Comparison of ENCODE assay signal across 18 cellular contexts in the genomic region with DNA sequence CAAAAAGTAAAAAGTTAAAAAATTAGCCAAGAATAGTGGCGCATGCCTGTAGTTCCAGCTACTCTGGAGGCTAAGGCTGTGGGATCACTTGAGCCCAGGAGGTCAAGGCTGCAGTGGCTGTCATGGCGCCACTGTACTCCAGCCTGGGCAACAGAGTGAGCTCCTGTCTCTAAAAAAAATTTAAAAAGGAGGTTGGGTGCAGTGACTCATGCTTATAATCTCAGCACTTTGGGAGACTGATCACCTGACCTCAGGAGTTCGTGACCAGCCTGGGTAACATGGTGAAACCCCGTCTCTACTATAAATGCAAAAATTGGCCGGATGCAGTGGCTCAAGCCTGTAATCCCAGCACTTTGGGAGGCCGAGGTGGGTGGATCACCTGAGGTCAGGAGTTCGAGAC. TPM values are rescaled to one million over a fixed set of nuclear protein-coding genes. Genes with fewer than 3 reads are reported as not detected.
DNase-seq lines count a peak whose midpoint lies in the region; ATAC-seq, FAIRE-seq and TF ChIP-seq lines count a peak whose summit lies in the region.
"Had no signal": no experiment of that assay in that cellular context is flagged by ENCODE, and none has a peak within 500 bp of the region (broad histone marks: within the 10 kb centered on the region; RNA-seq: fewer than 3 reads in every experiment).

No MANE protein-coding gene starts in this region.

- no peaks in the 10 kb centered on the region for H3F3A ChIP-seq in MM.1S (ENCODE audit: insufficient read depth, low read length)

- no peak overlapping the region for H3K4me2 ChIP-seq in Karpas-422 (ENCODE audit: low read depth, low read length, poor library complexity, severe bottlenecking)
- H3K4me2 ChIP-seq in K562 (ENCODE audit: insufficient read depth, low read length) = no peak overlapping the region
- no peak overlapping the region for H3K4me2 ChIP-seq in MM.1S (ENCODE audit: low read depth, low read length)

- H3K9me3 Mint-ChIP-seq in Calu3 (ENCODE audit: low read depth, unreplicated experiment) = peaks cover 2% of the 10 kb centered on the region

- in situ Hi-C loops in K562 (cut with MboI) = no loop called here

- TF ChIP-seq EP300 in K562 (IDR thresholded peaks at IDR 0.05; ENCODE audit: low read length) = no peak

- H3K27ac ChIP-seq in Karpas-422 (ENCODE audit: low read length) = no peak overlapping the region
- H3K27ac ChIP-seq in K562 (ENCODE audit: extremely low read depth, low read depth, low read length) = no peak overlapping the region
- H3K27ac ChIP-seq in MM.1S (ENCODE audit: low read length) = no peak overlapping the region
- H3K27ac ChIP-seq in coronary artery = no peak overlapping the region

- POLR2A ChIA-PET in K562 (lab: Yijun Ruan, JAX) = interaction anchor here (1.9 kb wide), 1 partner anchor 8 kb away, joined by 15 read pairs; the partner anchor contains the start of gene YLPM1

- ATAC-seq in K562 = no peak

- no peaks in the 10 kb centered on the region for H3K9me2 ChIP-seq in Karpas-422 (replicated peaks; ENCODE audit: insufficient read depth, low read length)
- no peaks in the 10 kb centered on the region for H3K9me2 ChIP-seq in MM.1S (replicated peaks; ENCODE audit: insufficient read depth, low read length)

- no peak for TF ChIP-seq CTCF in K562 (IDR thresholded peaks at IDR 0.05 in 2 of 3, conservative IDR thresholded peaks at IDR 0.05 in 1 of 3; ENCODE audit: insufficient read depth in 2 of 3, low read depth in 1 of 3, low read length in 3 of 3)
- no peak for TF ChIP-seq CTCF in Calu3 (IDR thresholded peaks at IDR 0.05; ENCODE audit: unreplicated experiment)
- TF ChIP-seq CTCF in MM.1S (IDR thresholded peaks at IDR 0.05; ENCODE audit: low read length) = no peak
- TF ChIP-seq CTCF in coronary artery (IDR thresholded peaks at IDR 0.05) = no peak

- peak; percentile 31 for DNase-seq in HT1080 (ENCODE audit: low read depth)
- DNase-seq in Karpas-422 = peak; percentile 34
- no peak for DNase-seq in K562 (ENCODE audit: extremely low read depth in 1 of 4, low spot score in 3 of 4)
- DNase-seq in Calu3 = no peak
- DNase-seq in MM.1S = no peak
- no peak for DNase-seq in coronary artery (ENCODE audit: low spot score)
- DNase-seq: C1 segment of cervical spinal cord; Caco-2; CD4-positive, alpha-beta memory T cell; DMS 273 treated with DMSO at 0.1 percent for 48 hours; DMS79; GF-D8; GOT3 had no signal

- H3K79me2 ChIP-seq in Karpas-422 (ENCODE audit: low read length) (no peaks in the 10 kb centered on the region), K562 (ENCODE audit: control insufficient read depth, insufficient read depth, low read length) (no peaks in the 10 kb centered on the region), MM.1S (ENCODE audit: low read length) (no peaks in the 10 kb centered on the region)

- H3K9ac ChIP-seq in Karpas-422 (ENCODE audit: low read length) = no peak overlapping the region
- H3K9ac ChIP-seq in K562 (ENCODE audit: insufficient read depth in 1 of 2, low read depth in 2 of 2, low read length in 2 of 2) = no peak overlapping the region
- H3K9ac ChIP-seq in MM.1S (ENCODE audit: low read length) = no peak overlapping the region

- H3K4me1 ChIP-seq in Karpas-422 (ENCODE audit: low read length) (no peaks in the 10 kb centered on the region), K562 (replicated peaks in 1 of 2; ENCODE audit: control insufficient read depth in 2 of 2, insufficient read depth in 2 of 2, low read length in 2 of 2) (no peaks in the 10 kb centered on the region), MM.1S (ENCODE audit: low read length) (no peaks in the 10 kb centered on the region)
- H3K4me1 ChIP-seq: Caco-2, HAP-1 had no signal

- H3K27me3 ChIP-seq in Karpas-422 (ENCODE audit: low read length) (no peaks in the 10 kb centered on the region), K562 (ENCODE audit: control insufficient read depth in 2 of 2, insufficient read depth in 2 of 2, low read length in 2 of 2) (no peaks in the 10 kb centered on the region), MM.1S (replicated peaks; ENCODE audit: insufficient read depth, low read length) (no peaks in the 10 kb centered on the region)

- BruUV-seq in K562 (replicated peaks; lab: Mats Ljungman, UMichigan) (no TSS peak), Calu3 (replicated peaks; lab: Mats Ljungman, UMichigan) (no TSS peak)

- no peaks in the 10 kb centered on the region for H3K36me3 Mint-ChIP-seq in Calu3 (ENCODE audit: insufficient read depth, unreplicated experiment)

- H3K27ac Mint-ChIP-seq in Calu3 (ENCODE audit: unreplicated experiment) = no peak overlapping the region
- H3K27ac Mint-ChIP-seq: CD4-positive, alpha-beta memory T cell; HFFc6 had no signal

- H3K9me3 ChIP-seq in Karpas-422 (ENCODE audit: low read length) = peaks cover 8% of the 10 kb centered on the region; the same call in 1 of the 2 replicates
- H3K9me3 ChIP-seq in K562 (replicated peaks; ENCODE audit: control insufficient read depth, insufficient read depth, low read depth, low read length) = no peaks in the 10 kb centered on the region; the same call in 1 of the 2 replicates
- no peaks in the 10 kb centered on the region for H3K9me3 ChIP-seq in MM.1S (replicated peaks; ENCODE audit: insufficient read depth, low read length)
- H3K9me3 ChIP-seq: Caco-2, HAP-1 had no signal

- CTCF ChIA-PET in K562 (lab: Yijun Ruan, JAX; ENCODE audit: low intra/inter-chr PET ratio) (no interaction called here), Calu3 (lab: Charles Lee) (no interaction called here)

- TF ChIP-seq RAD21 in K562 (CRISPR knock-in tag; conservative IDR thresholded peaks at IDR 0.05 in 1 of 2, IDR thresholded peaks at IDR 0.05 in 1 of 2) = no peak

- H3K4me1 Mint-ChIP-seq in Calu3 (ENCODE audit: low read depth, unreplicated experiment) = no peaks in the 10 kb centered on the region
- H3K4me1 Mint-ChIP-seq: CD4-positive, alpha-beta memory T cell had no signal

- H3K9me1 ChIP-seq in K562 (ENCODE audit: control insufficient read depth, insufficient read depth, low read length) = no peaks in the 10 kb centered on the region

- no peak for TF ChIP-seq POLR2A in K562 (conservative IDR thresholded peaks at IDR 0.05)

- no peak for FAIRE-seq in K562 (lab: Jason Lieb, UNC)
- FAIRE-seq: D721Med, GM12891, H54 had no signal

- WGBS in K562 (ENCODE audit: insufficient coverage, low coverage, missing lambda C conversion rate) = 31% methylated on average over 5 of the region's 7 CpGs

- no peaks in the 10 kb centered on the region for H3K27me3 Mint-ChIP-seq in Calu3 (ENCODE audit: unreplicated experiment)
- H3K27me3 Mint-ChIP-seq: CD4-positive, alpha-beta memory T cell had no signal

- H3K4me3 ChIP-seq in Karpas-422 (ENCODE audit: low read length) (no peak overlapping the region), K562 (no peak overlapping the region), MM.1S (ENCODE audit: low read length) (no peak overlapping the region), coronary artery (no peak overlapping the region)
- H3K4me3 ChIP-seq: HAP-1 had no signal

- intact Hi-C loops in K562 (cut with micrococcal nuclease) (no loop called here), Calu3 (cut with micrococcal nuclease; ENCODE audit: unreplicated experiment) (no loop called here)

- no peak overlapping the region for H2AFZ ChIP-seq in Karpas-422 (ENCODE audit: low read length)
- no peak overlapping the region for H2AFZ ChIP-seq in K562 (ENCODE audit: low read depth, low read length)
- H2AFZ ChIP-seq in MM.1S (ENCODE audit: low read length) = no peak overlapping the region

- H4K20me1 ChIP-seq in Karpas-422 (ENCODE audit: insufficient read depth, low read depth, low read length) (no peaks in the 10 kb centered on the region), K562 (replicated peaks; ENCODE audit: control insufficient read depth, insufficient read depth, low read length) (no peaks in the 10 kb centered on the region), MM.1S (ENCODE audit: insufficient read depth, low read length) (no peaks in the 10 kb centered on the region)

- H3K36me3 ChIP-seq in Karpas-422 (ENCODE audit: insufficient read depth, low read length) (no peaks in the 10 kb centered on the region), K562 (ENCODE audit: control insufficient read depth, insufficient read depth, low read length) (no peaks in the 10 kb centered on the region), MM.1S (replicated peaks; ENCODE audit: insufficient read depth, low read length) (no peaks in the 10 kb centered on the region)
- H3K36me3 ChIP-seq: HAP-1 had no signal

- no peak overlapping the region for H3K4me3 Mint-ChIP-seq in Calu3 (ENCODE audit: low read depth, unreplicated experiment)
- H3K4me3 Mint-ChIP-seq: CD4-positive, alpha-beta memory T cell; HFFc6 had no signal

RNA-seq across cellular contexts. Expression of gene YLPM1, which starts 8.2 kb away (rescaled TPM):
- total RNA-seq in HT1080 (2014; rRNA removed; shearing (Covaris generic)) = 14.0 and 14.1 TPM in 2 replicates
- 16.8 and 23.2 TPM in 2 replicates for polyA plus RNA-seq in HT1080 (2015; cell fraction: cytosol; rRNA removed)
- 62.4 and 66.8 TPM in 2 replicates for polyA plus RNA-seq in HT1080 (2015; cell fraction: nucleus; rRNA removed)
- 81.1 and 159 TPM in 2 replicates for total RNA-seq in Karpas-422 (2014; rRNA removed; shearing (Covaris generic); ENCODE audit: low replicate concordance)
- 21.6 and 92.8 TPM in 2 replicates for total RNA-seq in K562 (2011; cell fraction: chromatin; rRNA removed; ENCODE audit: low replicate concordance)
- total RNA-seq in K562 (2011; cell fraction: nucleolus; rRNA removed) = 9.3 and 11.4 TPM in 2 replicates
- total RNA-seq in K562 (2011; cell fraction: nucleoplasm; rRNA removed) = 45.4 and 78.9 TPM in 2 replicates
- total RNA-seq in K562 (2014; rRNA removed) (9.1 and 10.3 TPM in 2 replicates), K562 (2014; rRNA removed; fragmentation: Illumina TruSeq; extraction: Trizol) (15.1 and 17.1 TPM in 2 replicates), K562 (2015; rRNA removed; fragmentation: Illumina TruSeq; extraction: Trizol) (14.9 and 15.9 TPM in 2 replicates), K562 (2021) (28.8 and 32.6 TPM in 2 replicates), Calu3 (2022) (66.5 and 67.5 TPM in 2 replicates)
- polyA plus RNA-seq in K562 (2011; rRNA removed) (7.2 and 7.8 TPM in 2 replicates), K562 (2014; fragmentation: Illumina TruSeq; extraction: Trizol) (29.9 and 32.7 TPM in 2 replicates), K562 (2014; fragmentation: Nextera tagmentation; extraction: Ambion mirVana) (1 to 10 TPM; 7.3 to 8.6 TPM), K562 (2014; rRNA removed) (13.9 and 14.6 TPM in 2 replicates)
- 2.1 and 3.6 TPM in 2 replicates for polyA plus RNA-seq in K562 (2011; cell fraction: cytosol; rRNA removed)
- 22.2 and 26.1 TPM in 2 replicates for polyA plus RNA-seq in K562 (2011; cell fraction: nucleus; rRNA removed)
- 23.3 and 26.0 TPM in 2 replicates for polyA plus RNA-seq in K562 (2012)
- 15.4 and 19.7 TPM in 2 replicates for polyA minus RNA-seq in K562 (2011; rRNA and poly(A)+ RNA removed)
- 10.2 and 10.6 TPM in 2 replicates for polyA minus RNA-seq in K562 (2011; cell fraction: cytosol; rRNA and poly(A)+ RNA removed)
- 20.2 and 37.8 TPM in 2 replicates for polyA minus RNA-seq in K562 (2011; cell fraction: nucleus; rRNA and poly(A)+ RNA removed)

RNA-seq across cellular contexts. Expression of gene FCF1, which starts 42.0 kb away (rescaled TPM):
- 22.7 and 62.8 TPM in 2 replicates for total RNA-seq in HT1080 (2014; rRNA removed; shearing (Covaris generic))
- 52.0 and 64.2 TPM in 2 replicates for polyA plus RNA-seq in HT1080 (2015; cell fraction: cytosol; rRNA removed)
- polyA plus RNA-seq in HT1080 (2015; cell fraction: nucleus; rRNA removed) = 43.3 and 51.5 TPM in 2 replicates
- total RNA-seq in Karpas-422 (2014; rRNA removed; shearing (Covaris generic); ENCODE audit: low replicate concordance) = 46.6 and 51.6 TPM in 2 replicates
- 10.5 and 29.2 TPM in 2 replicates for total RNA-seq in K562 (2011; cell fraction: chromatin; rRNA removed; ENCODE audit: low replicate concordance)
- total RNA-seq in K562 (2011; cell fraction: nucleolus; rRNA removed) = 5.3 and 7.0 TPM in 2 replicates
- total RNA-seq in K562 (2011; cell fraction: nucleoplasm; rRNA removed) = 11.1 and 12.1 TPM in 2 replicates
- 23.4 and 25.0 TPM in 2 replicates for total RNA-seq in K562 (2014; rRNA removed)
- total RNA-seq in K562 (2014; rRNA removed; fragmentation: Illumina TruSeq; extraction: Trizol) = 53.7 and 67.3 TPM in 2 replicates
- total RNA-seq in K562 (2015; rRNA removed; fragmentation: Illumina TruSeq; extraction: Trizol) = 40.0 and 40.4 TPM in 2 replicates
- 43.3 and 46.1 TPM in 2 replicates for total RNA-seq in K562 (2021)
- polyA plus RNA-seq in K562 (2011; rRNA removed) = 55.6 and 75.1 TPM in 2 replicates
- 17.6 and 40.1 TPM in 2 replicates for polyA plus RNA-seq in K562 (2011; cell fraction: cytosol; rRNA removed)
- 8.5 and 14.9 TPM in 2 replicates for polyA plus RNA-seq in K562 (2011; cell fraction: nucleus; rRNA removed)
- 36.6 and 43.6 TPM in 2 replicates for polyA plus RNA-seq in K562 (2012)
- polyA plus RNA-seq in K562 (2014; fragmentation: Illumina TruSeq; extraction: Trizol) = 91.9 and 98.3 TPM in 2 replicates
- 10 to 100 TPM in 1 of 2 experiments, 1 to 10 TPM in 1; 6.8 to 18.6 TPM for polyA plus RNA-seq in K562 (2014; fragmentation: Nextera tagmentation; extraction: Ambion mirVana)
- 38.3 and 40.9 TPM in 2 replicates for polyA plus RNA-seq in K562 (2014; rRNA removed)
- 123 and 136 TPM in 2 replicates for polyA minus RNA-seq in K562 (2011; rRNA and poly(A)+ RNA removed)
- 17.6 and 31.4 TPM in 2 replicates for polyA minus RNA-seq in K562 (2011; cell fraction: cytosol; rRNA and poly(A)+ RNA removed)
- polyA minus RNA-seq in K562 (2011; cell fraction: nucleus; rRNA and poly(A)+ RNA removed) = 6.5 and 11.8 TPM in 2 replicates
- 58.0 and 60.9 TPM in 2 replicates for total RNA-seq in Calu3 (2022)

RNA-seq across cellular contexts. Expression of gene AREL1, which starts 42.0 kb away (rescaled TPM):
- 30.8 and 45.9 TPM in 2 replicates for total RNA-seq in HT1080 (2014; rRNA removed; shearing (Covaris generic))
- 29.7 and 38.5 TPM in 2 replicates for polyA plus RNA-seq in HT1080 (2015; cell fraction: cytosol; rRNA removed)
- polyA plus RNA-seq in HT1080 (2015; cell fraction: nucleus; rRNA removed) = 54.3 and 54.7 TPM in 2 replicates
- 34.8 and 70.9 TPM in 2 replicates for total RNA-seq in Karpas-422 (2014; rRNA removed; shearing (Covaris generic); ENCODE audit: low replicate concordance)
- total RNA-seq in K562 (2011; cell fraction: chromatin; rRNA removed; ENCODE audit: low replicate concordance) = 77.5 and 98.7 TPM in 2 replicates
- 64.5 and 65.9 TPM in 2 replicates for total RNA-seq in K562 (2011; cell fraction: nucleolus; rRNA removed)
- total RNA-seq in K562 (2011; cell fraction: nucleoplasm; rRNA removed) = 61.2 and 62.1 TPM in 2 replicates
- total RNA-seq in K562 (2014; rRNA removed) = 12.6 and 17.8 TPM in 2 replicates
- total RNA-seq in K562 (2014; rRNA removed; fragmentation: Illumina TruSeq; extraction: Trizol) = 16.3 and 16.6 TPM in 2 replicates
- total RNA-seq in K562 (2015; rRNA removed; fragmentation: Illumina TruSeq; extraction: Trizol) = 16.7 and 17.5 TPM in 2 replicates
- 24.3 and 24.8 TPM in 2 replicates for total RNA-seq in K562 (2021)
- 24.0 and 25.7 TPM in 2 replicates for polyA plus RNA-seq in K562 (2011; rRNA removed)
- 45.7 and 48.9 TPM in 2 replicates for polyA plus RNA-seq in K562 (2011; cell fraction: cytosol; rRNA removed)
- 91.0 and 95.3 TPM in 2 replicates for polyA plus RNA-seq in K562 (2011; cell fraction: nucleus; rRNA removed)
- 10.5 and 13.1 TPM in 2 replicates for polyA plus RNA-seq in K562 (2012)
- polyA plus RNA-seq in K562 (2014; fragmentation: Illumina TruSeq; extraction: Trizol) = 17.5 and 21.4 TPM in 2 replicates
- polyA plus RNA-seq in K562 (2014; fragmentation: Nextera tagmentation; extraction: Ambion mirVana) = 1 to 10 TPM; 6.0 to 7.6 TPM
- polyA plus RNA-seq in K562 (2014; rRNA removed) = 13.1 and 16.5 TPM in 2 replicates
- 44.6 and 58.7 TPM in 2 replicates for polyA minus RNA-seq in K562 (2011; rRNA and poly(A)+ RNA removed)
- 20.4 and 28.2 TPM in 2 replicates for polyA minus RNA-seq in K562 (2011; cell fraction: cytosol; rRNA and poly(A)+ RNA removed)
- polyA minus RNA-seq in K562 (2011; cell fraction: nucleus; rRNA and poly(A)+ RNA removed) = 33.8 and 49.7 TPM in 2 replicates
- total RNA-seq in Calu3 (2022) = 31.9 and 40.3 TPM in 2 replicates

Comparison
In these comparisons a context has a peak if more than half of its experiments do, and no peak if none do; other contexts are left out.
1. DNase-seq: peak in HT1080 (single experiment) and Karpas-422 (single experiment); none in K562 (0 of 4), Calu3 (single experiment), MM.1S (single experiment) and coronary artery (single experiment).